Comparison of ENCODE assay signal across 24 cellular contexts in the genomic region with DNA sequence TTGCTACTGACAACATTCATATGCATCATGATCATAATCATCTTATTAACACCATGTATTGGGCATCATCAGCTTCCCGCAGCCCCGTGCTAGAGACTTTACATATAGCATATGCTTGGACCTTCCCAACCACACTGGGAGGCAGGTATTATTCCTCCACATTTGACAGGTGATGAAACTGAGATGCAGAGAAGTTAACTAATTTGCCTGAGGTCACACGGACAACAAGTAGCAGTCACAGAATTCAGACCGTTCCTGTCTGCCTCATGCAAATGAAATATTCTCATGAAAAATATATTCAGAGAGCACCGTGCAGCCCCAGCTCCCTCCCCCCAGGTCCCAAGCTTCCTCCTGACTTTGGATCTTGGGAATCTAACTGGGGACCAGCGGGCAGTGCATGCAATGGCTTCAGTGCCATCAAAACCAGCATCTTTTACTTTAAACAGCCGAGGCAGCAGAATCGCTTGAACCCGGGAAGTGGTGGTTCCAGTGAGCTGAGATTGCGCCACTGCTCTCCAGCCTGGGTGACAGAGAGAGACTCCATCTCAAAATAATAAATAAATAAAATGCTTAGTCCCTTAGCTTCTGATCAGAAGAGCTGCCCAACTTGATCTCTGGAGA.
DNase-seq lines count a peak whose midpoint lies in the region; ATAC-seq and TF ChIP-seq lines count a peak whose summit lies in the region.
"Had no signal": no experiment of that assay in that cellular context is flagged by ENCODE, and none has a peak within 500 bp of the region (broad histone marks: within the 10 kb centered on the region; RNA-seq: fewer than 3 reads in every experiment).

No MANE protein-coding gene starts in this region.

- no peaks in the 10 kb centered on the region for H3K4me1 ChIP-seq in body of pancreas
- H3K4me1 ChIP-seq: upper lobe of right lung had no signal

- 65 to 69% methylated on average over 9 to 10 of the region's 10 CpGs for WGBS in body of pancreas, 2 donors

- peak; percentile 50 for ATAC-seq in GM18511 (IDR thresholded peaks at IDR 0.05; ENCODE audit: unreplicated experiment)
- ATAC-seq in GM21619 (IDR thresholded peaks at IDR 0.05; ENCODE audit: unreplicated experiment): peak; percentile 34
- peak; percentile 32 for ATAC-seq in HG03342 (IDR thresholded peaks at IDR 0.05; ENCODE audit: unreplicated experiment)
- ATAC-seq in body of pancreas: no peak
- no peak for ATAC-seq in GM21423 (IDR thresholded peaks at IDR 0.05; ENCODE audit: unreplicated experiment)
- ATAC-seq: PC-3; sciatic nerve; stimulated activated naive CD8-positive, alpha-beta T cell treated with anti-CD3 and anti-CD28 coated beads, Interleukin-15, Interleukin-2, amounts not matched to agents 100 U/mL and 50 U/mL, for 24 hours; upper lobe of right lung had no signal

- no peaks in the 10 kb centered on the region for H3K36me3 Mint-ChIP-seq in type B pancreatic cell
- no peaks in the 10 kb centered on the region for H3K36me3 Mint-ChIP-seq in CD14-positive monocyte
- H3K36me3 Mint-ChIP-seq: activated CD4-positive, alpha-beta memory T cell treated with anti-CD3 and anti-CD28 coated beads for 36 hours; activated naive CD8-positive, alpha-beta T cell treated with anti-CD3 and anti-CD28 coated beads for 36 hours; brain had no signal

- no peak overlapping the region for H3K4me3 ChIP-seq in body of pancreas
- H3K4me3 ChIP-seq: hepatocyte, upper lobe of right lung had no signal

- no peaks in the 10 kb centered on the region for H3K9me3 Mint-ChIP-seq in type B pancreatic cell
- H3K9me3 Mint-ChIP-seq in CD14-positive monocyte: peaks cover 0 to 4% (median 3%) of the 10 kb centered on the region in 7 donors
- H3K9me3 Mint-ChIP-seq: activated CD4-positive, alpha-beta memory T cell treated with anti-CD3 and anti-CD28 coated beads for 36 hours; activated naive CD8-positive, alpha-beta T cell treated with anti-CD3 and anti-CD28 coated beads for 36 hours; brain; T-helper 1 cell treated with Interleukin-12 subunit alpha and Interleukin-12 subunit beta and Interleukin-4 antibody, amounts not matched to agents 30 μg/mL and 1 μg/mL, for 36 hours had no signal

- no peak overlapping the region for H3K27ac Mint-ChIP-seq in type B pancreatic cell
- H3K27ac Mint-ChIP-seq in CD14-positive monocyte: no peak overlapping the region
- H3K27ac Mint-ChIP-seq: activated CD4-positive, alpha-beta memory T cell treated with anti-CD3 and anti-CD28 coated beads for 36 hours; activated naive CD8-positive, alpha-beta T cell treated with anti-CD3 and anti-CD28 coated beads for 36 hours; brain; T-helper 1 cell treated with Interleukin-12 subunit alpha and Interleukin-12 subunit beta and Interleukin-4 antibody, amounts not matched to agents 30 μg/mL and 1 μg/mL, for 36 hours had no signal

- H3K27me3 Mint-ChIP-seq in type B pancreatic cell: peaks cover 60% of the 10 kb centered on the region
- peaks cover 7 to 17% (median 11%) of the 10 kb centered on the region in 3 donors for H3K27me3 Mint-ChIP-seq in CD14-positive monocyte (ENCODE audit: low read depth in 3 of 3)

- DNase-seq in type B pancreatic cell (ENCODE audit: extremely low spot score, unreplicated experiment) (peak; percentile 24), CD14-positive monocyte (ENCODE audit: low spot score) (no peak), body of pancreas (no peak)
- DNase-seq: activated CD4-positive, alpha-beta memory T cell treated with anti-CD3 and anti-CD28 coated beads for 36 hours; activated naive CD8-positive, alpha-beta T cell treated with anti-CD3 and anti-CD28 coated beads for 36 hours; activated T-cell treated with anti-CD3 and anti-CD28 coated beads, Interleukin-2, amount 50 U/mL, for 48 hours; foreskin fibroblast; Karpas-422; kidney; NCI-H1048; NCI-H2081 treated with DMSO at 0.1 percent for 48 hours; NCI-H510A treated with DMSO at 0.1 percent for 48 hours; stimulated activated naive CD8-positive, alpha-beta T cell treated with anti-CD3 and anti-CD28 coated beads, Interleukin-15, Interleukin-2, amounts not matched to agents 100 U/mL and 50 U/mL, for 24 hours; upper lobe of right lung had no signal

- H3K27ac ChIP-seq in body of pancreas: no peak overlapping the region
- H3K27ac ChIP-seq: hepatocyte, upper lobe of right lung, VCaP had no signal

- no peak for TF ChIP-seq CTCF in type B pancreatic cell (conservative IDR thresholded peaks at IDR 0.05)
- TF ChIP-seq CTCF in CD14-positive monocyte (IDR thresholded peaks at IDR 0.05): no peak
- no peak for TF ChIP-seq CTCF in body of pancreas (IDR thresholded peaks at IDR 0.05)

- H3K36me3 ChIP-seq in body of pancreas (replicated peaks in 1 of 2; ENCODE audit: insufficient read depth in 1 of 2, low read depth in 2 of 2): no peaks in the 10 kb centered on the region
- H3K36me3 ChIP-seq: upper lobe of right lung had no signal

- H3K27me3 ChIP-seq in body of pancreas: no peaks in the 10 kb centered on the region

- H3K4me3 Mint-ChIP-seq in type B pancreatic cell: no peak overlapping the region
- no peak overlapping the region for H3K4me3 Mint-ChIP-seq in CD14-positive monocyte
- H3K4me3 Mint-ChIP-seq: activated CD4-positive, alpha-beta memory T cell treated with anti-CD3 and anti-CD28 coated beads for 36 hours; activated naive CD8-positive, alpha-beta T cell treated with anti-CD3 and anti-CD28 coated beads for 36 hours; brain; T-helper 1 cell treated with Interleukin-12 subunit alpha and Interleukin-12 subunit beta and Interleukin-4 antibody, amounts not matched to agents 30 μg/mL and 1 μg/mL, for 36 hours had no signal

- no peak for TF ChIP-seq POLR2A in body of pancreas (IDR thresholded peaks at IDR 0.05)

- H3K9me3 ChIP-seq in body of pancreas: no peaks in the 10 kb centered on the region
- H3K9me3 ChIP-seq: upper lobe of right lung had no signal

- intact Hi-C loops in CD14-positive monocyte (cut with micrococcal nuclease): no loop called here
- intact Hi-C loops in body of pancreas (cut with DNase I): no loop called here

- no peaks in the 10 kb centered on the region for H3K4me1 Mint-ChIP-seq in type B pancreatic cell (ENCODE audit: unreplicated experiment)
- no peaks in the 10 kb centered on the region for H3K4me1 Mint-ChIP-seq in CD14-positive monocyte
- H3K4me1 Mint-ChIP-seq: activated naive CD8-positive, alpha-beta T cell treated with anti-CD3 and anti-CD28 coated beads for 36 hours; brain had no signal

Comparison
In these comparisons a context has a peak if more than half of its experiments do, and no peak if none do; other contexts are left out.
1. ATAC-seq: peak in GM18511 (single experiment), GM21619 (single experiment) and HG03342 (single experiment); none in body of pancreas (single experiment) and GM21423 (single experiment).